17 cellular contexts compared by ENCODE assay signal in the genomic region with DNA sequence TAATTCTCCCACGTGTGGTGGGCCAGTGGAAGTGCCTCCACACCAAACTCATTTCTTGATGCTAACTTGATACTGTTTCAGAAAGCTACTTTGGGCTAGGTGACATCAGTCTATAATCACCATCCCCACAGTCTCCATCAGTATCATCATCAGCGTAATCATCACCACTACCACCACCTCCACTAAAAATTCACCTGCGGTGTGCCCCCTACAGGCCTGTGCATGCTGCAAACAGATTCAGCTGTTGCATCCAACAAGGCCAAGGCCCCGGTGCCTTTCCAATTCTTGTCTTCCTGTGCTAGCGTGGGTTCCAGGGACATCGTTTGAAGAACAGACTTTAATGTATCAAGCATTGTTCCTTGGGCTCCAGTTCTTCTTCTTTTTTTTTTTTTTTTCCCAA.
DNase-seq lines count a peak whose midpoint lies in the region; ATAC-seq and TF ChIP-seq lines count a peak whose summit lies in the region.
"Had no signal": no experiment of that assay in that cellular context is flagged by ENCODE, and none has a peak within 500 bp of the region (broad histone marks: within the 10 kb centered on the region; RNA-seq: fewer than 3 reads in every experiment).

No MANE protein-coding gene starts in this region.

- H3K9me3 ChIP-seq in upper lobe of right lung: no peaks in the 10 kb centered on the region
- no peaks in the 10 kb centered on the region for H3K9me3 ChIP-seq in T-helper 17 cell (ENCODE audit: control insufficient read depth, low read length, poor library complexity, severe bottlenecking)
- H3K9me3 ChIP-seq: BLaER1, heart left ventricle, ovary, upper lobe of left lung had no signal

- ATAC-seq in upper lobe of right lung: no peak
- no peak for ATAC-seq in HG03139 (IDR thresholded peaks at IDR 0.05; ENCODE audit: unreplicated experiment)
- no peak for ATAC-seq in T-helper 17 cell
- ATAC-seq: activated CD8-positive, alpha-beta memory T cell treated with anti-CD3 and anti-CD28 coated beads, Interleukin-2, amount 10 ng/mL, durations not matched to agents 7 days and 5 days; heart left ventricle had no signal

- H3K4me1 ChIP-seq in upper lobe of right lung: no peaks in the 10 kb centered on the region
- H3K4me1 ChIP-seq: BLaER1, heart left ventricle, upper lobe of left lung had no signal

- peaks cover 4% of the 10 kb centered on the region for H3K4me1 Mint-ChIP-seq in T-helper 17 cell
- H3K4me1 Mint-ChIP-seq: activated CD8-positive, alpha-beta memory T cell treated with anti-CD3 and anti-CD28 coated beads, Interleukin-2, amount 10 ng/mL, durations not matched to agents 7 days and 5 days; activated naive CD8-positive, alpha-beta T cell treated with anti-CD3 and anti-CD28 coated beads, Interleukin-2, amount 10 ng/mL, durations not matched to agents 7 days and 5 days had no signal

- no peak overlapping the region for H3K4me3 ChIP-seq in choroid plexus epithelial cell (ENCODE audit: low read depth, low read length)
- H3K4me3 ChIP-seq in upper lobe of right lung: no peak overlapping the region
- H3K4me3 ChIP-seq: BLaER1, heart left ventricle, ovary, upper lobe of left lung had no signal

- peak; percentile 3 for DNase-seq in stimulated activated CD4-positive, alpha-beta T cell treated with anti-CD3 and anti-CD28 coated beads, Interleukin-12 subunit alpha, Interleukin-12 subunit beta, amount 100 ng/mL, for 4 hours
- DNase-seq in stimulated activated CD4-positive, alpha-beta T cell treated with anti-CD3 and anti-CD28 coated beads, Interleukin-4, amount 100 ng/mL, for 1 hour: no peak
- no peak for DNase-seq in choroid plexus epithelial cell (ENCODE audit: low read depth)
- no peak for DNase-seq in upper lobe of right lung
- no peak for DNase-seq in T-helper 17 cell
- no peak for DNase-seq in midbrain (lab: John Stamatoyannopoulos, UW)
- DNase-seq: activated CD8-positive, alpha-beta memory T cell treated with anti-CD3 and anti-CD28 coated beads, Interleukin-2, amount 10 ng/mL, durations not matched to agents 7 days and 5 days; activated naive CD8-positive, alpha-beta T cell treated with anti-CD3 and anti-CD28 coated beads, Interleukin-2, amount 10 ng/mL, durations not matched to agents 7 days and 5 days; DMS79; heart left ventricle; kidney glomerular epithelial cell; NCI-H146; ovary; upper lobe of left lung had no signal

- no peak overlapping the region for H3K27ac Mint-ChIP-seq in T-helper 17 cell
- H3K27ac Mint-ChIP-seq: activated CD8-positive, alpha-beta memory T cell treated with anti-CD3 and anti-CD28 coated beads, Interleukin-2, amount 10 ng/mL, durations not matched to agents 7 days and 5 days; activated naive CD8-positive, alpha-beta T cell treated with anti-CD3 and anti-CD28 coated beads, Interleukin-2, amount 10 ng/mL, durations not matched to agents 7 days and 5 days had no signal

- H3K4me3 Mint-ChIP-seq in T-helper 17 cell: no peak overlapping the region
- H3K4me3 Mint-ChIP-seq: activated CD8-positive, alpha-beta memory T cell treated with anti-CD3 and anti-CD28 coated beads, Interleukin-2, amount 10 ng/mL, durations not matched to agents 7 days and 5 days; activated naive CD8-positive, alpha-beta T cell treated with anti-CD3 and anti-CD28 coated beads, Interleukin-2, amount 10 ng/mL, durations not matched to agents 7 days and 5 days had no signal

- intact Hi-C loops in upper lobe of right lung (cut with DNase I): no loop called here

- H3K27me3 Mint-ChIP-seq in T-helper 17 cell: peaks cover 27% of the 10 kb centered on the region

- TF ChIP-seq CTCF in LNCAP (IDR thresholded peaks at IDR 0.05) (peak; percentile 16; the same call in 1 of the 2 replicates), choroid plexus epithelial cell (conservative IDR thresholded peaks at IDR 0.05; ENCODE audit: low read depth, low read length) (peak; percentile 48), upper lobe of right lung (IDR thresholded peaks at IDR 0.05) (peak; percentile 17)

- H3K36me3 ChIP-seq in upper lobe of right lung: no peaks in the 10 kb centered on the region
- H3K36me3 ChIP-seq: BLaER1, heart left ventricle, ovary, upper lobe of left lung had no signal

- H3K27me3 ChIP-seq in upper lobe of right lung: no peaks in the 10 kb centered on the region
- H3K27me3 ChIP-seq: BLaER1, ovary, upper lobe of left lung had no signal

- H3K36me3 Mint-ChIP-seq in T-helper 17 cell (ENCODE audit: low read depth): peaks cover 2% of the 10 kb centered on the region
- H3K36me3 Mint-ChIP-seq: activated CD8-positive, alpha-beta memory T cell treated with anti-CD3 and anti-CD28 coated beads, Interleukin-2, amount 10 ng/mL, durations not matched to agents 7 days and 5 days; activated naive CD8-positive, alpha-beta T cell treated with anti-CD3 and anti-CD28 coated beads, Interleukin-2, amount 10 ng/mL, durations not matched to agents 7 days and 5 days had no signal

- H3K27ac ChIP-seq in upper lobe of right lung: no peak overlapping the region
- H3K27ac ChIP-seq: BLaER1, heart left ventricle, ovary, upper lobe of left lung had no signal
